1 cellular context compared by ENCODE assay signal in genomic region chr14:22845821-22846625, GRCh38.
TF ChIP-seq lines count a peak whose summit lies in the region.

No MANE protein-coding gene starts in this region.

TF ChIP-seq in SK-N-SH treated with all-trans-retinoic acid at 6 μM for 48 hours, 23 proteins besides CTCF, POLR2A, EP300 and RAD21 (continued from another document):
- TF ChIP-seq TSHZ2 (CRISPR knock-in tag; IDR thresholded peaks at IDR 0.05) (no peak), RARB (CRISPR knock-in tag; IDR thresholded peaks at IDR 0.05) (no peak), TCF4 (CRISPR knock-in tag; IDR thresholded peaks at IDR 0.05; ENCODE audit: borderline replicate concordance) (no peak), POU6F1 (CRISPR knock-in tag; IDR thresholded peaks at IDR 0.05; ENCODE audit: borderline replicate concordance, low read depth) (no peak), ZNF8 (CRISPR knock-in tag; IDR thresholded peaks at IDR 0.05) (no peak), ZNF70 (CRISPR knock-in tag; IDR thresholded peaks at IDR 0.05) (no peak), ZFP3 (CRISPR knock-in tag; IDR thresholded peaks at IDR 0.05) (no peak), PPARA (CRISPR knock-in tag; IDR thresholded peaks at IDR 0.05; ENCODE audit: borderline replicate concordance) (no peak), ESRRG (CRISPR knock-in tag; IDR thresholded peaks at IDR 0.05) (no peak), ZNF565 (CRISPR knock-in tag; conservative IDR thresholded peaks at IDR 0.05; ENCODE audit: low read depth) (no peak), ZC3H10 (CRISPR knock-in tag; IDR thresholded peaks at IDR 0.05) (no peak)
